Comparison of ENCODE assay signal across 8 cellular contexts in genomic region chr5:90408571-90409317, GRCh38. TPM values are rescaled to one million over a fixed set of nuclear protein-coding genes. Genes with fewer than 3 reads are reported as not detected.
A peak's percentile ranks its signal among the peaks of the same experiment; 100 is the strongest.
DNase-seq lines count a peak whose midpoint lies in the region; ATAC-seq and TF ChIP-seq lines count a peak whose summit lies in the region.

No MANE protein-coding gene starts in this region.

- TF ChIP-seq POLR2A in spleen (IDR thresholded peaks at IDR 0.05) = peak in 1 of 3 donors; percentile 35

- H3K36me3 ChIP-seq in HEK293 (ENCODE audit: control insufficient read depth in 2 of 2, insufficient read depth in 1 of 2, low read length in 2 of 2) = peaks cover 13 to 26% of the 10 kb centered on the region in 2 experiments; a peak in 2 of 3 replicates
- peaks cover 0 to 28% (median 9%) of the 10 kb centered on the region in 6 donors for H3K36me3 ChIP-seq in spleen

- 20 to 28% (median 24%) methylated on average over 14 of the region's 14 CpGs for WGBS in spleen, 5 donors

- H3K4me1 Mint-ChIP-seq in stimulated activated memory B cell treated with anti-CD40 and anti-IgM and Interleukin-4, amounts not matched to agents 10 μg/mL and 1 μg/mL and 100 μg/mL, for 72 hours = peaks cover 15% of the 10 kb centered on the region

- intact Hi-C loops in spleen (cut with DNase I; ENCODE audit: low total_unique reads) = no loop called here

- H3K27me3 ChIP-seq in spleen (replicated peaks in 1 of 7) = no peaks in the 10 kb centered on the region

- H3K9me3 Mint-ChIP-seq in stimulated activated memory B cell treated with anti-CD40 and anti-IgM and Interleukin-4, amounts not matched to agents 10 μg/mL and 1 μg/mL and 100 μg/mL, for 72 hours = no peaks in the 10 kb centered on the region

- no peaks in the 10 kb centered on the region for H3K27me3 Mint-ChIP-seq in stimulated activated memory B cell treated with anti-CD40 and anti-IgM and Interleukin-4, amounts not matched to agents 10 μg/mL and 1 μg/mL and 100 μg/mL, for 72 hours

- H3K4me3 Mint-ChIP-seq in stimulated activated memory B cell treated with anti-CD40 and anti-IgM and Interleukin-4, amounts not matched to agents 10 μg/mL and 1 μg/mL and 100 μg/mL, for 72 hours = no peak overlapping the region

- TF ChIP-seq CTCF in HEK293 (tag by site-specific recombination; IDR thresholded peaks at IDR 0.05) (no peak), fibroblast of villous mesenchyme (IDR thresholded peaks at IDR 0.05; ENCODE audit: insufficient read depth, low read depth, low read length) (no peak), spleen (IDR thresholded peaks at IDR 0.05 in 8 of 11, conservative IDR thresholded peaks at IDR 0.05 in 3 of 11) (no peak)

- H3K4me3 ChIP-seq in GM08714 (ENCODE audit: low read length) = peak overlapping the region; percentile 78
- H3K4me3 ChIP-seq in HEK293 (ENCODE audit: low read depth, low read length) = peak overlapping the region; percentile 89
- peak overlapping the region; percentile 95 for H3K4me3 ChIP-seq in fibroblast of villous mesenchyme (ENCODE audit: low read depth, low read length)
- H3K4me3 ChIP-seq in spleen = peak overlapping the region; percentile 71 to 92 (median 80)

- CTCF ChIA-PET in HEK293 (lab: Yijun Ruan, JAX) = interaction anchor here (0.8 to 0.9 kb wide), 2 partner anchors 13 to 374 kb away, joined by 3 to 5 read pairs; no protein-coding TSS in a partner anchor

- peaks cover 22% of the 10 kb centered on the region for H3K36me3 Mint-ChIP-seq in stimulated activated memory B cell treated with anti-CD40 and anti-IgM and Interleukin-4, amounts not matched to agents 10 μg/mL and 1 μg/mL and 100 μg/mL, for 72 hours

- H3K9me3 ChIP-seq in HEK293 (ENCODE audit: control insufficient read depth, insufficient read depth, low read depth, low read length) = no peaks in the 10 kb centered on the region
- H3K9me3 ChIP-seq in spleen = no peaks in the 10 kb centered on the region

- no peak overlapping the region for H3K27ac Mint-ChIP-seq in stimulated activated memory B cell treated with anti-CD40 and anti-IgM and Interleukin-4, amounts not matched to agents 10 μg/mL and 1 μg/mL and 100 μg/mL, for 72 hours

- POLR2A ChIA-PET in HEK293 (lab: Yijun Ruan, JAX) = interaction anchor here (1.2 to 3.1 kb wide), 5 partner anchors 9 to 138 kb away, joined by 3 to 18 read pairs (median 15); partner anchors contain the start of genes MBLAC2 and POLR3G

- H3K4me1 ChIP-seq in HEK293 (ENCODE audit: control insufficient read depth, insufficient read depth, low read length) (peaks cover 10% of the 10 kb centered on the region; the same call in 1 of the 2 replicates), spleen (peaks cover 5 to 52% (median 23%) of the 10 kb centered on the region in 6 donors)

- H3K27ac ChIP-seq in HEK293 (ENCODE audit: extremely low read depth, low read depth, low read length) (peak overlapping the region; percentile 92), spleen (peak overlapping the region; percentile 84 to 98 (median 96))

- DNase-seq in OCI-M1 (lab: John Stamatoyannopoulos, UW) (peak; percentile 73), fibroblast of villous mesenchyme (ENCODE audit: low read depth) (no peak), spleen (no peak), CD1c-positive myeloid dendritic cell (ENCODE audit: extremely low spot score) (no peak)
- no peak for DNase-seq in stimulated activated CD4-positive, alpha-beta T cell treated with anti-CD3 and anti-CD28 coated beads, Interleukin-12 subunit alpha, Interleukin-12 subunit beta, amount 100 ng/mL, for 4 hours

- no peak for ATAC-seq in stimulated activated memory B cell treated with anti-CD40 and anti-IgM and Interleukin-4, amounts not matched to agents 10 μg/mL and 1 μg/mL and 100 μg/mL, for 72 hours

TF ChIP-seq in HEK293, 187 proteins besides CTCF, POLR2A, EP300 and RAD21 (continues in another document):
- TF ChIP-seq ZNF280C (tag by site-specific recombination; IDR thresholded peaks at IDR 0.05) (no peak), ZNF184 (tag by site-specific recombination; IDR thresholded peaks at IDR 0.05) (peak; percentile 59; the same call in 1 of the 2 replicates), ZSCAN16 (tag by site-specific recombination; IDR thresholded peaks at IDR 0.05) (no peak), ZNF10 (tag by site-specific recombination; IDR thresholded peaks at IDR 0.05) (no peak), ZNF394 (tag by site-specific recombination; IDR thresholded peaks at IDR 0.05; ENCODE audit: borderline replicate concordance) (no peak), ZNF692 (tag by site-specific recombination; IDR thresholded peaks at IDR 0.05) (peak; percentile 96), ZBTB20 (tag by site-specific recombination; IDR thresholded peaks at IDR 0.05) (0 out of 2 replicates have a peak, but pooled peaks have one; percentile 76), ZIC2 (tag by site-specific recombination; IDR thresholded peaks at IDR 0.05) (no peak), ZBTB48 (tag by site-specific recombination; IDR thresholded peaks at IDR 0.05) (peak; percentile 16; the same call in 1 of the 2 replicates), ZSCAN18 (tag by site-specific recombination; IDR thresholded peaks at IDR 0.05) (no peak), ZNF335 (tag by site-specific recombination; conservative IDR thresholded peaks at IDR 0.05) (peak; percentile 72; the same call in 1 of the 2 replicates), ZSCAN23 (tag by site-specific recombination; IDR thresholded peaks at IDR 0.05) (0 out of 2 replicates have a peak, but pooled peaks have one; percentile 15), BCL11A (tag by site-specific recombination; IDR thresholded peaks at IDR 0.05; ENCODE audit: low read depth) (peak; percentile 24; the same call in 1 of the 2 replicates), MEIS1 (CRISPR knock-in tag; IDR thresholded peaks at IDR 0.05; ENCODE audit: borderline replicate concordance) (no peak), ZNF529 (tag by site-specific recombination; IDR thresholded peaks at IDR 0.05; ENCODE audit: insufficient replicate concordance) (no peak), ZEB2 (tag by site-specific recombination; IDR thresholded peaks at IDR 0.05) (0 out of 2 replicates have a peak, but pooled peaks have one; percentile 45), BCL6B (tag by site-specific recombination; IDR thresholded peaks at IDR 0.05) (no peak), ZNF169 (tag by site-specific recombination; IDR thresholded peaks at IDR 0.05) (no peak), ZFP69B (tag by site-specific recombination; IDR thresholded peaks at IDR 0.05) (peak; percentile 88)

RNA-seq across cellular contexts. Expression of gene CETN3, which starts 0.8 kb away (rescaled TPM):
- total RNA-seq in fibroblast of villous mesenchyme (7.1 and 15.5 TPM in 2 replicates), spleen (10 to 100 TPM in 6 of 7 donors, 1 to 10 TPM in 1; 7.8 to 20.2 (median 16.2) TPM)
- polyA plus RNA-seq in spleen = 10 to 100 TPM; 18.2 to 28.2 (median 22.0) TPM
